ENCODE assay signal across 12 cellular contexts in genomic region chr3:73719413-73719831, GRCh38.
DNase-seq lines count a peak whose midpoint lies in the region; ATAC-seq and TF ChIP-seq lines count a peak whose summit lies in the region.
"Had no signal": no experiment of that assay in that cellular context is flagged by ENCODE, and none has a peak within 500 bp of the region (broad histone marks: within the 10 kb centered on the region; RNA-seq: fewer than 3 reads in every experiment).

No MANE protein-coding gene starts in this region.

- H3K4me3 ChIP-seq in cardiac fibroblast (replicated peaks in 1 of 2; ENCODE audit: low read depth in 2 of 2, low read length in 2 of 2) (no peak overlapping the region), skeletal muscle tissue (ENCODE audit: low read length in 3 of 3) (no peak overlapping the region)
- H3K4me3 ChIP-seq: right lobe of liver had no signal

- peaks cover 5 to 11% (median 8%) of the 10 kb centered on the region in 3 donors for H3K4me1 ChIP-seq in skeletal muscle tissue (ENCODE audit: control insufficient read depth in 3 of 3, insufficient read depth in 3 of 3, low read length in 3 of 3)
- H3K4me1 ChIP-seq: right lobe of liver had no signal

- no peak for ATAC-seq in GM18511 (IDR thresholded peaks at IDR 0.05; ENCODE audit: unreplicated experiment)
- no peak for ATAC-seq in HG03469 (IDR thresholded peaks at IDR 0.05; ENCODE audit: unreplicated experiment)
- ATAC-seq: activated CD8-positive, alpha-beta memory T cell treated with anti-CD3 and anti-CD28 coated beads, Interleukin-2, amount 10 ng/mL, durations not matched to agents 7 days and 5 days; right lobe of liver had no signal

- DNase-seq in GM03348 (ENCODE audit: low spot score) (peak; percentile 31), cardiac fibroblast (ENCODE audit: low read depth in 2 of 2) (peak; percentile 60 to 64), medulla oblongata (ENCODE audit: extremely low spot score) (peak; percentile 56), SKM-1 treated with dmso at 0.1 percent for 144 hours (lab: John Stamatoyannopoulos, UW; ENCODE audit: unreplicated experiment) (no peak)
- DNase-seq in activated T-cell treated with anti-CD3 and anti-CD28 coated beads, Interleukin-2, amount 50 U/mL, for 1 hour = no peak
- DNase-seq: activated CD8-positive, alpha-beta memory T cell treated with anti-CD3 and anti-CD28 coated beads, Interleukin-2, amount 10 ng/mL, durations not matched to agents 7 days and 5 days; BE2C; effector CD4-positive, alpha-beta T cell; right lobe of liver had no signal

- H3K27me3 ChIP-seq in skeletal muscle tissue (ENCODE audit: control insufficient read depth in 3 of 3, insufficient read depth in 3 of 3, low read length in 3 of 3) = no peaks in the 10 kb centered on the region
- H3K27me3 ChIP-seq: BE2C, right lobe of liver had no signal

- no peaks in the 10 kb centered on the region for H3K9me3 ChIP-seq in skeletal muscle tissue (ENCODE audit: control insufficient read depth in 3 of 3, low read length in 3 of 3)
- H3K9me3 ChIP-seq: BE2C, right lobe of liver had no signal

- no peak overlapping the region for H3K9ac ChIP-seq in skeletal muscle tissue (ENCODE audit: low read depth in 1 of 3, low read length in 3 of 3)

- H3K27ac ChIP-seq in skeletal muscle tissue (ENCODE audit: low read depth, low read length) = peak overlapping the region; percentile 56

- no peaks in the 10 kb centered on the region for H3K36me3 ChIP-seq in skeletal muscle tissue (ENCODE audit: control insufficient read depth in 3 of 3, insufficient read depth in 3 of 3, low read length in 3 of 3)
- H3K36me3 ChIP-seq: BE2C, right lobe of liver had no signal

- no peak for TF ChIP-seq CTCF in cardiac fibroblast (IDR thresholded peaks at IDR 0.05; ENCODE audit: low read depth, low read length)

Comparison
In these comparisons a context has a peak if more than half of its experiments do, and no peak if none do; other contexts are left out.
1. DNase-seq: peak in GM03348 (single experiment), cardiac fibroblast (2 of 2) and medulla oblongata (single experiment); none in activated T-cell treated with anti-CD3 and anti-CD28 coated beads, Interleukin-2, amount 50 U/mL, for 1 hour (single experiment) and SKM-1 treated with dmso at 0.1 percent for 144 hours (single experiment).